Comparison of ENCODE assay signal across 7 cellular contexts in the genomic region with DNA sequence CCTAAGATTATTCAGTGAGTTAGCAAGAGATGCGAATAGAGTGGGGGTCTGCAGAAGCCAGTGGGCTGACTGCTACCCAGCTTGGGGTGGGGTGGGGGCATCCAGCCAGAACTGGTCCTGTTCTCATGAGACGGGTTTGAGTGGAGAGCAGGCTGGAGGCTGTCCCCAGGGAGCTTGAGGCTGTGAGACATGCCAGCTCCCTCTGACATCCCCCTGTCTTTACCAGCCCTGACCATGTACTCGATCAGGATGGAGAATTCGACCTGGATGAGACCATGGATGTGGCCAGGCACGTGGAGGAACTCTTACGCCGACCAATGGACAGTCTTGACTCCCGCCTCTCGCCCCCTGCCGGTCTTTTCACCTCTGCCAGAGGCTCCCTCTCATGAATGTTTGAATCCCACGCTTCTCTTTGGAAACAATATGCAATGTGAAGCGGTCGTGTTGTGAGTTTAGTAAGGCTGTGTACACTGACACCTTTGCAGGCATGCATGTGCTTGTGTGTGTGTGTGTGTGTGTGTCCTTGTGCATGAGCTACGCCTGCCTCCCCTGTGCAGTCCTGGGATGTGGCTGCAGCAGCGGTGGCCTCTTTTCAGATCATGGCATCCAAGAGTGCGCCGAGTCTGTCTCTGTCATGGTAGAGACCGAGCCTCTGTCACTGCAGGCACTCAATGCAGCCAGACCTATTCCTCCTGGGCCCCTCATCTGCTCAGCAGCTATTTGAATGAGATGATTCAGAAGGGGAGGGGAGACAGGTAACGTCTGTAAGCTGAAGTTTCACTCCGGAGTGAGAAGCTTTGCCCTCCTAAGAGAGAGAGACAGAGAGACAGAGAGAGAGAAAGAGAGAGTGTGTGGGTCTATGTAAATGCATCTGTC. TPM values are rescaled to one million over a fixed set of nuclear protein-coding genes. Genes with fewer than 3 reads are reported as not detected.
DNase-seq lines count a peak whose midpoint lies in the region; ATAC-seq and TF ChIP-seq lines count a peak whose summit lies in the region.

No MANE protein-coding gene starts in this region.

- TF ChIP-seq CTCF in GM23338 (conservative IDR thresholded peaks at IDR 0.05; ENCODE audit: low read depth in 2 of 2) (peak; percentile 36 to 54; a peak in 3 of 4 replicates), fibroblast of the aortic adventitia (IDR thresholded peaks at IDR 0.05; ENCODE audit: insufficient read depth, low read length) (peak; percentile 11), smooth muscle cell (IDR thresholded peaks at IDR 0.05; ENCODE audit: borderline replicate concordance, insufficient read depth, poor library complexity, severe bottlenecking) (no peak), omental fat pad (IDR thresholded peaks at IDR 0.05) (no peak)

- no peak overlapping the region for H2AFZ ChIP-seq in GM23338
- H2AFZ ChIP-seq in smooth muscle cell (ENCODE audit: low read depth) = no peak overlapping the region

- H3K4me1 Mint-ChIP-seq in GM23338 = peaks cover 44% of the 10 kb centered on the region
- peaks cover 69 to 70% (median 69%) of the 10 kb centered on the region in 3 donors for H3K4me1 Mint-ChIP-seq in T-cell

- POLR2A ChIA-PET in T-cell (lab: Charles Lee) = interaction anchor here (0.6 to 0.7 kb wide), 4 partner anchors 9 to 116 kb away, joined by 3 to 6 read pairs (median 4); no protein-coding TSS in a partner anchor

- no peaks in the 10 kb centered on the region for H3K9me3 ChIP-seq in smooth muscle cell (replicated peaks; ENCODE audit: low read depth)

- H3K27me3 ChIP-seq in GM23338 (ENCODE audit: insufficient read depth) (no peaks in the 10 kb centered on the region), smooth muscle cell (ENCODE audit: low read depth) (no peaks in the 10 kb centered on the region)

- 77% methylated on average over 20 of the region's 20 CpGs for WGBS in smooth muscle cell (ENCODE audit: low lambda C conversion rate)

- no peak overlapping the region; the same call in 2 of the 3 replicates for H3K4me3 Mint-ChIP-seq in GM23338
- H3K4me3 Mint-ChIP-seq in T-cell = peak overlapping the region in 1 of 3 donors; percentile 77

- no peaks in the 10 kb centered on the region; the same call in 2 of the 3 replicates for H3K9me3 Mint-ChIP-seq in GM23338
- no peaks in the 10 kb centered on the region for H3K9me3 Mint-ChIP-seq in T-cell

- no peaks in the 10 kb centered on the region for H3K9me2 ChIP-seq in GM23338 (ENCODE audit: insufficient read depth)

- H3K4me2 ChIP-seq in GM23338 (peak overlapping the region; percentile 82; the same call in 1 of the 2 replicates), smooth muscle cell (no peak overlapping the region)

- H3K4me1 ChIP-seq in GM23338 (ENCODE audit: insufficient read depth) = peaks cover 23% of the 10 kb centered on the region
- peaks cover 18% of the 10 kb centered on the region for H3K4me1 ChIP-seq in smooth muscle cell (ENCODE audit: low read depth)

- peaks cover 5% of the 10 kb centered on the region for H3K36me3 Mint-ChIP-seq in GM23338 (ENCODE audit: low read depth)
- peaks cover 39% of the 10 kb centered on the region for H3K36me3 Mint-ChIP-seq in T-cell

- 0 out of 2 replicates have a peak overlapping the region, but pooled peaks have one; percentile 13 for H3K27ac Mint-ChIP-seq in GM23338
- peak overlapping the region; percentile 79 to 92 for H3K27ac Mint-ChIP-seq in T-cell

- no peaks in the 10 kb centered on the region for H3K79me2 ChIP-seq in GM23338 (replicated peaks; ENCODE audit: insufficient read depth)
- no peaks in the 10 kb centered on the region for H3K79me2 ChIP-seq in smooth muscle cell (ENCODE audit: low read depth)

- H3K4me3 ChIP-seq in GM23338 (no peak overlapping the region), fibroblast of the aortic adventitia (ENCODE audit: low read depth, low read length) (no peak overlapping the region), smooth muscle cell (no peak overlapping the region)

- no peak overlapping the region for H3K9ac ChIP-seq in smooth muscle cell (ENCODE audit: low read depth)

- ATAC-seq in GM23338 = peak; percentile 2; the same call in 1 of the 3 replicates
- ATAC-seq in T-cell (replicated peaks in 1 of 4) = no peak
- ATAC-seq in omental fat pad (ENCODE audit: low FRiP score) = no peak

- CTCF ChIA-PET in T-cell (lab: Charles Lee) = interaction anchor here (0.5 to 3.1 kb wide), 4 partner anchors 10 to 139 kb away, joined by 3 to 16 read pairs (median 8); no protein-coding TSS in a partner anchor

- peak overlapping the region; percentile 59; the same call in 1 of the 2 replicates for H3K27ac ChIP-seq in GM23338 (ENCODE audit: low read depth)
- H3K27ac ChIP-seq in smooth muscle cell (ENCODE audit: low read depth) = peak overlapping the region; percentile 64

- peaks cover 16% of the 10 kb centered on the region for H3F3A ChIP-seq in GM23338 (replicated peaks; ENCODE audit: low read depth)
- peaks cover 19% of the 10 kb centered on the region for H3F3A ChIP-seq in smooth muscle cell (ENCODE audit: low read depth)

- DNase-seq in GM23338 (ENCODE audit: low spot score) (peak; percentile 71), T-cell (no peak), fibroblast of the aortic adventitia (ENCODE audit: low read depth) (no peak), smooth muscle cell (lab: John Stamatoyannopoulos, UW; ENCODE audit: unreplicated experiment) (no peak), NCI-H510A treated with DMSO at 0.1 percent for 48 hours (lab: John Stamatoyannopoulos, UW) (no peak), omental fat pad (ENCODE audit: low spot score) (no peak), SKM-1 treated with dmso at 0.1 percent for 144 hours (lab: John Stamatoyannopoulos, UW; ENCODE audit: unreplicated experiment) (no peak)

- H4K20me1 ChIP-seq in GM23338 (replicated peaks; ENCODE audit: insufficient read depth) (no peaks in the 10 kb centered on the region; the same call in 1 of the 2 replicates), smooth muscle cell (ENCODE audit: low read depth) (peaks cover 27% of the 10 kb centered on the region)

- H3K27me3 Mint-ChIP-seq in GM23338 (ENCODE audit: insufficient read depth, low read depth, poor library complexity) = peaks cover 11% of the 10 kb centered on the region
- H3K27me3 Mint-ChIP-seq in T-cell = no peaks in the 10 kb centered on the region

- peaks cover 5% of the 10 kb centered on the region; the same call in 1 of the 2 replicates for H3K36me3 ChIP-seq in GM23338 (ENCODE audit: insufficient read depth)
- no peaks in the 10 kb centered on the region for H3K36me3 ChIP-seq in smooth muscle cell (ENCODE audit: low read depth)

TF ChIP-seq in GM23338, 12 proteins besides CTCF, POLR2A, EP300 and RAD21 (continues in another document):
- no peak for TF ChIP-seq EZH2 (IDR thresholded peaks at IDR 0.05; ENCODE audit: low read depth, unreplicated experiment)
- no peak for TF ChIP-seq ETS1 (IDR thresholded peaks at IDR 0.05)
- TF ChIP-seq REST (IDR thresholded peaks at IDR 0.05; ENCODE audit: unreplicated experiment) = no peak
- TF ChIP-seq STAT1 (IDR thresholded peaks at IDR 0.05; ENCODE audit: unreplicated experiment) = no peak
- no peak for TF ChIP-seq ZNF331 (CRISPR knock-in tag; IDR thresholded peaks at IDR 0.05; ENCODE audit: low read depth)
- no peak for TF ChIP-seq EZH2phosphoT487 (IDR thresholded peaks at IDR 0.05; ENCODE audit: unreplicated experiment)
- no peak for TF ChIP-seq NANOG (IDR thresholded peaks at IDR 0.05; ENCODE audit: borderline replicate concordance)

RNA-seq across cellular contexts. Expression of gene STAT5A, which starts 22.2 kb away (rescaled TPM):
- total RNA-seq in GM23338 (2014; rRNA removed; shearing (Covaris generic)) = 14.6 and 18.1 TPM in 2 replicates
- polyA plus RNA-seq in GM23338 (2016; fragmentation: Nextera tagmentation; extraction: Ambion mirVana) = 2.3 and 2.4 TPM in 2 replicates
- 100 to 1,000 TPM; 141 to 160 (median 147) TPM for total RNA-seq in T-cell
- 25.2 and 27.3 TPM in 2 replicates for total RNA-seq in fibroblast of the aortic adventitia (ENCODE audit: low replicate concordance)
- 1.7 and 2.6 TPM in 2 replicates for total RNA-seq in smooth muscle cell
- polyA plus RNA-seq in smooth muscle cell = 3.2 and 6.3 TPM in 2 replicates
- 100 to 1,000 TPM; 151 to 200 (median 171) TPM for total RNA-seq in omental fat pad

RNA-seq across cellular contexts. Expression of gene STAT5B, which starts 34.3 kb away (rescaled TPM):
- 47.1 and 60.5 TPM in 2 replicates for total RNA-seq in GM23338 (2014; rRNA removed; shearing (Covaris generic))
- polyA plus RNA-seq in GM23338 (2016; fragmentation: Nextera tagmentation; extraction: Ambion mirVana) = 13.9 and 14.3 TPM in 2 replicates
- total RNA-seq in T-cell = 100 to 1,000 TPM; 178 to 205 (median 186) TPM
- total RNA-seq in fibroblast of the aortic adventitia (ENCODE audit: low replicate concordance) = 14.1 and 23.0 TPM in 2 replicates
- total RNA-seq in smooth muscle cell = 10.7 and 29.3 TPM in 2 replicates
- 12.4 and 15.0 TPM in 2 replicates for polyA plus RNA-seq in smooth muscle cell
- total RNA-seq in omental fat pad = 100 to 1,000 TPM in 2 of 4 donors, 10 to 100 TPM in 2; 66.6 to 130 (median 111) TPM

Comparison
In these comparisons a context has a peak if more than half of its experiments do, and no peak if none do; other contexts are left out.
1. CTCF ChIP-seq: peak in GM23338 (2 of 2) and fibroblast of the aortic adventitia (single experiment); none in smooth muscle cell (single experiment) and omental fat pad (0 of 3).